ENCODE assay signal across 16 cellular contexts in the genomic region with DNA sequence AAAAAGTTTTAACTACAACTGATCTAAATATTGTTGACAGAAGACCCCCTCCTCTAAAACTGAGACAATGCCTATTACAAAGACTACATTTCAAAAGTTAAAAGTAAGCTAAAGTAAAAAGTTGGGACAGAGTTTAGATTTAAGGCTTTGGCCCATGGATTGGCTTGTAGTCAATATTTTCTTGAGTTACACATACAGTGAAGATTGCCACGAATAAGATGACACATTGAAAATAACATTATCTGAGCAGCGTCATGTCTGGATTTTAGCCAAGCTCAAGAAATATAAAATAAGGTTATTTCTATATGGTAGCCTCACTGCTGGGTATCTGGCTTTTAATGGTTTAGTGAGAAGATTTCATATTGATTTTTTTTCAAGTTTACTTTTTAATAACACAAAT.
DNase-seq lines count a peak whose midpoint lies in the region; ATAC-seq and TF ChIP-seq lines count a peak whose summit lies in the region.
"Had no signal": no experiment of that assay in that cellular context is flagged by ENCODE, and none has a peak within 500 bp of the region (broad histone marks: within the 10 kb centered on the region; RNA-seq: fewer than 3 reads in every experiment).

No MANE protein-coding gene starts in this region.

- H3K4me3 ChIP-seq in GM23248 (no peak overlapping the region), cardiac fibroblast (replicated peaks in 1 of 2; ENCODE audit: low read depth in 2 of 2, low read length in 2 of 2) (no peak overlapping the region), neuronal stem cell (ENCODE audit: low read length in 2 of 2) (no peak overlapping the region), right lobe of liver (no peak overlapping the region)
- H3K4me3 ChIP-seq: HAP-1 had no signal

- H3K9me3 ChIP-seq in GM23248 (ENCODE audit: low read depth) (no peaks in the 10 kb centered on the region), neuronal stem cell (replicated peaks in 1 of 2; ENCODE audit: control insufficient read depth in 2 of 2, insufficient read depth in 1 of 2, low read depth in 1 of 2, low read length in 2 of 2) (peaks cover 2 to 5% of the 10 kb centered on the region in 2 donors), right lobe of liver (no peaks in the 10 kb centered on the region)
- H3K9me3 ChIP-seq: HAP-1 had no signal

- peak overlapping the region; percentile 38 for H3K9ac ChIP-seq in GM23248
- H3K9ac ChIP-seq in neuronal stem cell (ENCODE audit: low read depth, low read length, poor library complexity): no peak overlapping the region

- peaks cover 55% of the 10 kb centered on the region for H3K4me1 ChIP-seq in GM23248 (ENCODE audit: insufficient read depth)
- peaks cover 0 to 22% of the 10 kb centered on the region in 2 donors for H3K4me1 ChIP-seq in neuronal stem cell (ENCODE audit: control insufficient read depth in 2 of 2, insufficient read depth in 1 of 2, low read depth in 1 of 2, low read length in 2 of 2)
- H3K4me1 ChIP-seq in right lobe of liver: no peaks in the 10 kb centered on the region

- peak overlapping the region in 2 of 3 experiments; percentile 82 to 85 for H3K27ac Mint-ChIP-seq in nephron
- H3K27ac Mint-ChIP-seq: CD14-positive monocyte; CD8-positive, alpha-beta T cell had no signal

- no peak overlapping the region for H2BK120ac ChIP-seq in neuronal stem cell (ENCODE audit: low read depth, low read length)

- no peaks in the 10 kb centered on the region for H3K79me2 ChIP-seq in GM23248 (ENCODE audit: insufficient read depth)

- H3K36me3 ChIP-seq in GM23248 (ENCODE audit: low read depth) (no peaks in the 10 kb centered on the region), neuronal stem cell (replicated peaks in 1 of 2; ENCODE audit: control insufficient read depth in 2 of 2, insufficient read depth in 2 of 2, low read length in 2 of 2) (no peaks in the 10 kb centered on the region), right lobe of liver (no peaks in the 10 kb centered on the region)
- H3K36me3 ChIP-seq: HAP-1 had no signal

- H2AFZ ChIP-seq in GM23248 (peak overlapping the region; percentile 62), neuronal stem cell (ENCODE audit: low read length) (no peak overlapping the region)

- peaks cover 9% of the 10 kb centered on the region for H3K36me3 Mint-ChIP-seq in nephron (ENCODE audit: low read depth)
- H3K36me3 Mint-ChIP-seq: CD14-positive monocyte; CD8-positive, alpha-beta T cell had no signal

- no peaks in the 10 kb centered on the region for H3K27me3 Mint-ChIP-seq in nephron (ENCODE audit: low read depth)

- no peak overlapping the region for H4K8ac ChIP-seq in neuronal stem cell (ENCODE audit: low read depth, low read length)

- intact Hi-C loops in right lobe of liver (cut with DNase I): no loop called here

- no peak overlapping the region for H2AK5ac ChIP-seq in neuronal stem cell (ENCODE audit: low read depth, low read length)

- H3K27ac ChIP-seq in GM23248: peak overlapping the region; percentile 83
- H3K27ac ChIP-seq in neuronal stem cell (replicated peaks; ENCODE audit: low read length): no peak overlapping the region
- H3K27ac ChIP-seq in right lobe of liver: no peak overlapping the region
- H3K27ac ChIP-seq: 22Rv1 had no signal

- H3K4me2 ChIP-seq in GM23248 (ENCODE audit: unreplicated experiment): peak overlapping the region; percentile 32
- no peak overlapping the region for H3K4me2 ChIP-seq in neuronal stem cell (ENCODE audit: insufficient read depth, low read length, poor library complexity, severe bottlenecking)

- in situ Hi-C loops in GM23248 (cut with MboI): no loop called here

- H2BK15ac ChIP-seq in neuronal stem cell (ENCODE audit: low read length): no peak overlapping the region

- H3K79me1 ChIP-seq in neuronal stem cell (ENCODE audit: low read depth, low read length): no peaks in the 10 kb centered on the region

- WGBS in GM23248 (ENCODE audit: low coverage in 1 of 2, low lambda C conversion rate in 2 of 2, missing lambda C conversion rate in 2 of 2), 2 experiments: 0 to 5% methylated on average over 2 of the region's 2 CpGs
- no CpG with 5 or more reads among the region's 2 CpGs for WGBS in neuronal stem cell (ENCODE audit: extremely low coverage in 2 of 2, insufficient read length in 2 of 2, insufficient replicate concordance in 1 of 2), 2 donors
- WGBS in right lobe of liver (ENCODE audit: insufficient coverage, low coverage, low lambda C conversion rate, missing lambda C conversion rate): 65% methylated on average over 2 of the region's 2 CpGs

- H3K9me2 ChIP-seq in GM23248 (ENCODE audit: insufficient read depth): no peaks in the 10 kb centered on the region

- H4K91ac ChIP-seq in neuronal stem cell (ENCODE audit: low read depth, low read length, poor library complexity): no peak overlapping the region

- no peak for ATAC-seq in right lobe of liver
- ATAC-seq: CD8-positive, alpha-beta T cell had no signal

- no peak for TF ChIP-seq CTCF in cardiac fibroblast (IDR thresholded peaks at IDR 0.05; ENCODE audit: low read depth, low read length)
- TF ChIP-seq CTCF in nephron (IDR thresholded peaks at IDR 0.05; ENCODE audit: unreplicated experiment in 3 of 3): no peak
- no peak for TF ChIP-seq CTCF in right lobe of liver (IDR thresholded peaks at IDR 0.05)

- H3K18ac ChIP-seq in neuronal stem cell (ENCODE audit: low read length): no peak overlapping the region

- H3K4ac ChIP-seq in neuronal stem cell (ENCODE audit: low read length): no peak overlapping the region

- H2BK12ac ChIP-seq in neuronal stem cell (ENCODE audit: low read length): no peak overlapping the region

- no peaks in the 10 kb centered on the region for H4K20me1 ChIP-seq in GM23248 (ENCODE audit: insufficient read depth)

- H3F3A ChIP-seq in GM23248 (ENCODE audit: insufficient read depth): peaks cover 45% of the 10 kb centered on the region

- no peak overlapping the region for H2BK5ac ChIP-seq in neuronal stem cell (ENCODE audit: low read length)

- no peak overlapping the region for H3K4me3 Mint-ChIP-seq in nephron
- H3K4me3 Mint-ChIP-seq: CD14-positive monocyte; CD8-positive, alpha-beta T cell had no signal

- H3K27me3 ChIP-seq in GM23248 (replicated peaks; ENCODE audit: insufficient read depth) (no peaks in the 10 kb centered on the region), neuronal stem cell (ENCODE audit: control insufficient read depth in 3 of 3, insufficient read depth in 3 of 3, low read depth in 1 of 3, low read length in 3 of 3) (no peaks in the 10 kb centered on the region), right lobe of liver (no peaks in the 10 kb centered on the region)

- H3K23ac ChIP-seq in neuronal stem cell (ENCODE audit: low read depth, low read length, poor library complexity): no peak overlapping the region

- peaks cover 42% of the 10 kb centered on the region for H3K9me3 Mint-ChIP-seq in nephron

- TF ChIP-seq POLR2A in right lobe of liver (IDR thresholded peaks at IDR 0.05): no peak

- H3K14ac ChIP-seq in neuronal stem cell (ENCODE audit: low read length): no peak overlapping the region

- DNase-seq in GM23248 (peak; percentile 87), cardiac fibroblast (ENCODE audit: low read depth in 2 of 2) (peak; percentile 52 to 59), fibroblast of peridontal ligament (ENCODE audit: extremely low read depth) (peak; percentile 33), neuronal stem cell (ENCODE audit: low spot score) (no peak), right lobe of liver (no peak), nucleus accumbens (lab: John Stamatoyannopoulos, UW) (no peak)
- DNase-seq: CD8-positive, alpha-beta T cell; COR-L47; DMS153; DMS79 treated with DMSO at 0.1 percent for 48 hours; EL; GOT3 had no signal

- peaks cover 44% of the 10 kb centered on the region for H3K4me1 Mint-ChIP-seq in nephron
- H3K4me1 Mint-ChIP-seq: CD14-positive monocyte had no signal

Comparison
In these comparisons a context has a peak if more than half of its experiments do, and no peak if none do; other contexts are left out.
1. DNase-seq: peak in GM23248 (single experiment), cardiac fibroblast (2 of 2) and fibroblast of peridontal ligament (single experiment); none in neuronal stem cell (single experiment), right lobe of liver (0 of 3) and nucleus accumbens (0 of 56).